8 cellular contexts compared by ENCODE assay signal in the genomic region with DNA sequence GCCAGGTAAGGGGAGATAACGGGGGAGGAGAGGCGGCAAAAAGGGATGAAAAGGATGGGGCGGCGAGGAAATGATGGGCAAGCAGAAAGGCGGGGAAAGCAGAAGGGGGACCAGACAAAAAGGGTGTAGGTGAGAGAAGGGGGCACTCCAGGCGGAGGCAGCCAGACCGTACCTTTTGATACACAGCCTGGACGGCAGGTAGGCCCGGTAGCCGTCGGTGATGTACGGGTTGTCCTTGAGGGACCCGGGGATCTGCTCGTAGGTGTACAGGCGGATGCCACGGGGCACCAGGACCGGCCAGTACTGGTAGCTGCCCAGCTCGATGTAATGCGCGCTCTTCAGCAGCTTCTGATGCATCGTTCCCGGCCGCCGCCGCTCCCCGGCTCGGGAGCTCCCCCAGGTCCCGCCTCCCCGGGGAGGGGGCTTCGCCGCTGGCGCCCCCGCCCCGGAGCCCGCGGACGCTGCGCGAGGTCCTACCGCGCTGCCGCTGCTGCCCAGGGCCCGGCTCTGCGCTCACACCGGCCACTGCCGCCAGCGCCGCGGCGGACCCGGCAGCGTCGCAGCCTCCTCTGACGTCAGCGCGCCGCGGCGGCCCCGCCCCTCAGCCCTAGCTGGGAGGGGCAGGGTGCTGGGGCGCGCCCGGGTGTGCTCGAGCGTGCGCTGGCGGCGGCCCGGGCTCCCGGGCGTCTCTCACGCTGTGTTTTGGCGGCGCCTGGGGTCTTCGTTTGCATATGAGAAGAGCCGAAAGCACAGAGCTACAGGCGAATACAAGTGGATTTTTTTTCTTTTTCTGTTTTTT. TPM values are rescaled to one million over a fixed set of nuclear protein-coding genes. Genes with fewer than 3 reads are reported as not detected.
DNase-seq lines count a peak whose midpoint lies in the region; ATAC-seq and TF ChIP-seq lines count a peak whose summit lies in the region.

A gene with protein sequence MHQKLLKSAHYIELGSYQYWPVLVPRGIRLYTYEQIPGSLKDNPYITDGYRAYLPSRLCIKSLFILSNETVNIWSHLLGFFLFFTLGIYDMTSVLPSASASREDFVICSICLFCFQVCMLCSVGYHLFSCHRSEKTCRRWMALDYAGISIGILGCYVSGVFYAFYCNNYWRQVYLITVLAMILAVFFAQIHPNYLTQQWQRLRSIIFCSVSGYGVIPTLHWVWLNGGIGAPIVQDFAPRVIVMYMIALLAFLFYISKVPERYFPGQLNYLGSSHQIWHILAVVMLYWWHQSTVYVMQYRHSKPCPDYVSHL (minus strand): TSS at position 571 of the 799 bp plus-strand sequence. CDS start 214 bp downstream, at position 357.

- H3K4me1 Mint-ChIP-seq in GM23338: peaks cover 37% of the 10 kb centered on the region

- TF ChIP-seq EP300 in neural cell (conservative IDR thresholded peaks at IDR 0.05; ENCODE audit: poor library complexity, severe bottlenecking): peak; percentile 53
- no peak for TF ChIP-seq EP300 in stomach (IDR thresholded peaks at IDR 0.05)

- POLR2A ChIA-PET in RWPE1 (lab: Yijun Ruan, JAX; ENCODE audit: low non-redundant PET): interaction anchor here (0.6 kb wide), 4 partner anchors 184 to 1352 kb away, joined by 3 to 4 read pairs (median 3); no protein-coding TSS in a partner anchor

- H3F3A ChIP-seq in GM23338 (replicated peaks; ENCODE audit: low read depth) (no peaks in the 10 kb centered on the region), neural cell (ENCODE audit: insufficient read depth, low read length, poor library complexity, severe bottlenecking) (no peaks in the 10 kb centered on the region)

- H3K9me3 Mint-ChIP-seq in GM23338: no peaks in the 10 kb centered on the region

- H3K4me3 ChIP-seq in GM23338 (peak within 1 kb of the TSS; percentile 70), neural cell (ENCODE audit: low read length) (peak within 1 kb of the TSS; percentile 83), stomach (peak within 1 kb of the TSS; percentile 64 to 83 (median 82))

- peaks cover 19% of the 10 kb centered on the region for H3K27me3 ChIP-seq in GM23338 (ENCODE audit: insufficient read depth)
- no peaks in the 10 kb centered on the region for H3K27me3 ChIP-seq in neural cell (ENCODE audit: insufficient read depth, low read depth, low read length)
- H3K27me3 ChIP-seq in stomach: no peaks in the 10 kb centered on the region

- H3K36me3 ChIP-seq in GM23338 (ENCODE audit: insufficient read depth) (no peaks in the 10 kb centered on the region), neural cell (ENCODE audit: insufficient read depth, low read length) (no peaks in the 10 kb centered on the region), stomach (no peaks in the 10 kb centered on the region)

- ATAC-seq in GM23338: peak; percentile 92

- peaks cover 18% of the 10 kb centered on the region for H3K79me2 ChIP-seq in GM23338 (replicated peaks; ENCODE audit: insufficient read depth)
- H3K79me2 ChIP-seq in neural cell (replicated peaks; ENCODE audit: insufficient read depth, low read length): peaks cover 16% of the 10 kb centered on the region

- peaks cover 27% of the 10 kb centered on the region for H3K4me1 ChIP-seq in GM23338 (ENCODE audit: insufficient read depth)
- peaks cover 0 to 33% (median 16%) of the 10 kb centered on the region in 4 donors for H3K4me1 ChIP-seq in stomach

- no peaks in the 10 kb centered on the region for H3K36me3 Mint-ChIP-seq in GM23338 (ENCODE audit: low read depth)

- peak within 1 kb of the TSS; percentile 94 for H3K4me2 ChIP-seq in GM23338
- peak within 1 kb of the TSS; percentile 88 for H3K4me2 ChIP-seq in neural cell (ENCODE audit: low read length)

- peak; percentile 20 for TF ChIP-seq RAD21 in neural cell (conservative IDR thresholded peaks at IDR 0.05)

- H3K9ac ChIP-seq in neural cell (ENCODE audit: low read length): peak within 1 kb of the TSS; percentile 86

- peaks cover 12% of the 10 kb centered on the region for H3K27me3 Mint-ChIP-seq in GM23338 (ENCODE audit: insufficient read depth, low read depth, poor library complexity)

- peak within 1 kb of the TSS; percentile 90 for H3K4me3 Mint-ChIP-seq in GM23338

- no peaks in the 10 kb centered on the region for H3K9me2 ChIP-seq in GM23338 (ENCODE audit: insufficient read depth)
- H3K9me2 ChIP-seq in neural cell (ENCODE audit: insufficient read depth, low read length): no peaks in the 10 kb centered on the region

- CTCF ChIA-PET in RWPE1 (lab: Yijun Ruan, JAX): interaction anchor here (0.6 to 0.8 kb wide), 3 partner anchors 13 to 1079 kb away, joined by 4 to 5 read pairs (median 4); no protein-coding TSS in a partner anchor

- intact Hi-C loops in stomach (cut with DNase I; ENCODE audit: low total_unique reads): no loop called here

- peak within 1 kb of the TSS; percentile 91; the same call in 1 of the 2 replicates for H2AFZ ChIP-seq in GM23338
- peak within 1 kb of the TSS; percentile 78 for H2AFZ ChIP-seq in neural cell (ENCODE audit: low read depth, low read length)

- DNase-seq in ELF-1 (ENCODE audit: low read depth, low spot score) (peak; percentile 93), GM23338 (ENCODE audit: low spot score) (peak; percentile 90), Kasumi-1 (lab: John Stamatoyannopoulos, UW) (peak; percentile 81 to 82), RWPE1 (ENCODE audit: low spot score) (peak; percentile 93), fibroblast of the conjunctiva (ENCODE audit: low read depth) (peak; percentile 55), stomach (peak; percentile 87)
- peak; percentile 80 for DNase-seq in activated T-helper 9 cell treated with anti-CD3 and anti-CD28 coated beads, Interleukin-2, amount 50 U/mL, for 16 hours (ENCODE audit: low read depth)

- H4K20me1 ChIP-seq in GM23338 (replicated peaks; ENCODE audit: insufficient read depth) (no peaks in the 10 kb centered on the region), neural cell (ENCODE audit: insufficient read depth) (no peaks in the 10 kb centered on the region)

- no peaks in the 10 kb centered on the region for H3K9me3 ChIP-seq in neural cell (ENCODE audit: low read length)
- H3K9me3 ChIP-seq in stomach: no peaks in the 10 kb centered on the region

- no peak within 1 kb of the TSS for H3K27ac ChIP-seq in GM23338 (ENCODE audit: low read depth)
- H3K27ac ChIP-seq in RWPE1: peak within 1 kb of the TSS; percentile 69
- H3K27ac ChIP-seq in neural cell (ENCODE audit: low read length): peak within 1 kb of the TSS; percentile 49
- peak within 1 kb of the TSS; percentile 10 to 88 (median 79) for H3K27ac ChIP-seq in stomach

- no peak for TF ChIP-seq POLR2A in stomach (IDR thresholded peaks at IDR 0.05)

- no peak for TF ChIP-seq CTCF in GM23338 (conservative IDR thresholded peaks at IDR 0.05; ENCODE audit: low read depth in 2 of 2)
- no peak for TF ChIP-seq CTCF in RWPE1 (conservative IDR thresholded peaks at IDR 0.05; ENCODE audit: low read depth)
- peak; percentile 30 for TF ChIP-seq CTCF in neural cell (IDR thresholded peaks at IDR 0.05; ENCODE audit: poor library complexity, severe bottlenecking)
- TF ChIP-seq CTCF in stomach (IDR thresholded peaks at IDR 0.05): no peak

- 0 to 1% (median 0%) methylated on average over 47 to 77 of the region's 77 CpGs for WGBS in stomach, 5 donors

- H3K27ac Mint-ChIP-seq in GM23338: 0 out of 2 replicates have a peak within 1 kb of the TSS, but pooled peaks have one; percentile 24

TF ChIP-seq in GM23338, 12 proteins besides CTCF, POLR2A, EP300 and RAD21:
- TF ChIP-seq POLR2AphosphoS5 (IDR thresholded peaks at IDR 0.05; ENCODE audit: low read depth): peak; percentile 78
- no peak for TF ChIP-seq ZNF114 (CRISPR knock-in tag; IDR thresholded peaks at IDR 0.05)
- TF ChIP-seq CREB1 (CRISPR knock-in tag; IDR thresholded peaks at IDR 0.05; ENCODE audit: low read depth): peak; percentile 92

TF ChIP-seq in neural cell, 6 proteins besides CTCF, POLR2A, EP300 and RAD21:
- TF ChIP-seq EZH2 (IDR thresholded peaks at IDR 0.05; ENCODE audit: borderline replicate concordance, insufficient read depth, low read length, poor library complexity, severe bottlenecking) (no peak), POLR2AphosphoS5 (IDR thresholded peaks at IDR 0.05) (peak; percentile 86)
TF ChIP-seq in neural cell: peak in this region for 1.

RNA-seq across cellular contexts. Expression of the gene that starts here (rescaled TPM):
- total RNA-seq in GM23338 (2014; rRNA removed; shearing (Covaris generic)): 36.3 and 37.3 TPM in 2 replicates
- polyA plus RNA-seq in GM23338 (2016; fragmentation: Nextera tagmentation; extraction: Ambion mirVana) (15.9 and 16.9 TPM in 2 replicates), neural cell (112 and 123 TPM in 2 replicates), stomach (1 to 10 TPM; 1.7 to 3.3 (median 2.4) TPM)
- 88.9 and 107 TPM in 2 replicates for polyA minus RNA-seq in neural cell
- total RNA-seq in stomach: 10 to 100 TPM in 3 of 5 donors, 1 to 10 TPM in 2; 2.5 to 33.8 (median 14.3) TPM
